ENCODE assay signal across 8 cellular contexts in the genomic region with DNA sequence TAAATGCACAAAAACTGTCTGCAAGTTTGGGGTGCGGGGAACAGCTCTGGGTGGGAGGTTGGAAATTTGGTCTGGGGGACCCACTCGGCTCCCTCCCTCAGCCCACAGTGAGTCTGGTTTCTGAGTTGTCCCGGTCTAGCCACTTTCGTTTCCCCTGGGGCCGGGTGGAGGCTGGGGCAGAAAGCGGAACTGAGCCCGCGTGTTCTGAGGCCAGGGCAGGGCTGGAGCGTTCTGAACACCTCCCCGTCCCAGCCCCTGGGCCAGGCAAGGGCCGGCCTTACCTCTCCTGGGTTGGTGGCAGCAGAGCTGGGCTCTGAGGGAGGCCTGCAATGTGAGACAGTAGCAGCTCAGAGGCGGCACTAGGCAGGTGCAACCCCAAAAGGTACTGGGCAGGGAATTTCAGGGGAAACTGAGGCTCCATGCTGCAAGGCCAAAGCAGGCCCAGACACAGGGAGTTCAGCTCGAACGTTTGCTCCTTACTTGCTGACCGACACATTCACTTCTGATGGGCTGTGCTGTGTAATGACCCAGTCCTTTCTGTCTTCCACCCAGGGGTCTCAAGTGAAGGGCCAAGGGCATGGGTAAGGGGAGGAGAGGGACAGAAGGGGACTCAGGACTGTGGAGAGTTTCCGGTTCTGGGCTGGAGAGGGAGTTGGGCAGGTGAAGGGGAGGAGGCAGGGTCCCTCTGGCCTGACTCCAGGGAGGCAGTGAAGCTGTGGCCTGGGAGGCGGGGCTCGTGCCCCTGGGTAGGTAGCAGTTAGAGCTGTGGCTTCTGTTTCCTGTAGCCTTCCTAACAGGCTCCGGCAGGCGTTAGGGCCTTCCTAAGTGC. TPM values are rescaled to one million over a fixed set of nuclear protein-coding genes. Genes with fewer than 3 reads are reported as not detected.
A peak's percentile ranks its signal among the peaks of the same experiment; 100 is the strongest.
DNase-seq lines count a peak whose midpoint lies in the region; ATAC-seq lines count a peak whose summit lies in the region.

No MANE protein-coding gene starts in this region.

- CTCF ChIA-PET in activated CD4-positive, alpha-beta T cell treated with anti-CD3 and anti-CD28 coated beads for 36 hours (lab: Charles Lee) = interaction anchor here (0.7 to 1.5 kb wide), 4 partner anchors 13 to 151 kb away, joined by 3 to 4 read pairs (median 3); no protein-coding TSS in a partner anchor

- H3K4me3 ChIP-seq in subcutaneous abdominal adipose tissue (ENCODE audit: low read depth in 1 of 5, low read length in 5 of 5) = peak overlapping the region; percentile 22 to 54 (median 29)

- H3K9me3 Mint-ChIP-seq in activated CD4-positive, alpha-beta T cell treated with anti-CD3 and anti-CD28 coated beads for 36 hours (ENCODE audit: low read depth) = no peaks in the 10 kb centered on the region

- H3K9ac ChIP-seq in subcutaneous abdominal adipose tissue (ENCODE audit: low read length in 5 of 5) = peak overlapping the region in 3 of 5 donors; percentile 25 to 40 (median 39)

- intact Hi-C loops in activated CD4-positive, alpha-beta T cell treated with anti-CD3 and anti-CD28 coated beads for 36 hours (cut with DNase I, micrococcal nuclease) = no loop called here

- H3K4me1 ChIP-seq in subcutaneous abdominal adipose tissue (ENCODE audit: control insufficient read depth in 5 of 5, insufficient read depth in 5 of 5, low read length in 5 of 5) = peaks cover 2 to 54% (median 26%) of the 10 kb centered on the region in 5 donors

- peaks cover 20% of the 10 kb centered on the region for H3K27me3 Mint-ChIP-seq in activated CD4-positive, alpha-beta T cell treated with anti-CD3 and anti-CD28 coated beads for 36 hours

- H3K4me1 Mint-ChIP-seq in activated CD4-positive, alpha-beta T cell treated with anti-CD3 and anti-CD28 coated beads for 36 hours = peaks cover 34% of the 10 kb centered on the region

- peak; percentile 20 for ATAC-seq in activated CD4-positive, alpha-beta T cell treated with anti-CD3 and anti-CD28 coated beads for 36 hours
- ATAC-seq in HG02610 (IDR thresholded peaks at IDR 0.05; ENCODE audit: unreplicated experiment) = peak; percentile 49

- peaks cover 3 to 19% (median 5%) of the 10 kb centered on the region in 5 donors for H3K27me3 ChIP-seq in subcutaneous abdominal adipose tissue (ENCODE audit: control insufficient read depth in 5 of 5, insufficient read depth in 4 of 5, low read length in 5 of 5)

- peak overlapping the region; percentile 41 for H3K27ac ChIP-seq in subcutaneous abdominal adipose tissue (ENCODE audit: low read depth, low read length)

- peaks cover 2% of the 10 kb centered on the region for H3K36me3 Mint-ChIP-seq in activated CD4-positive, alpha-beta T cell treated with anti-CD3 and anti-CD28 coated beads for 36 hours (ENCODE audit: low read depth)

- peak overlapping the region; percentile 87 for H3K4me3 Mint-ChIP-seq in activated CD4-positive, alpha-beta T cell treated with anti-CD3 and anti-CD28 coated beads for 36 hours

- no peaks in the 10 kb centered on the region for H3K9me3 ChIP-seq in subcutaneous abdominal adipose tissue (ENCODE audit: control insufficient read depth in 5 of 5, low read length in 5 of 5)

- peaks cover 0 to 6% (median 0%) of the 10 kb centered on the region in 5 donors for H3K36me3 ChIP-seq in subcutaneous abdominal adipose tissue (ENCODE audit: control insufficient read depth in 5 of 5, insufficient read depth in 5 of 5, low read length in 5 of 5)

- peak overlapping the region; percentile 28 for H3K27ac Mint-ChIP-seq in activated CD4-positive, alpha-beta T cell treated with anti-CD3 and anti-CD28 coated beads for 36 hours

- POLR2A ChIA-PET in activated CD4-positive, alpha-beta T cell treated with anti-CD3 and anti-CD28 coated beads for 36 hours (lab: Charles Lee) = no interaction called here

- DNase-seq in activated CD4-positive, alpha-beta T cell treated with anti-CD3 and anti-CD28 coated beads for 36 hours = peak; percentile 33
- DNase-seq in activated CD4-positive, alpha-beta T cell treated with anti-CD3 and anti-CD28 coated beads, Interleukin-2, amount 50 U/mL, for 48 hours = no peak
- peak; percentile 48 for DNase-seq in NCI-H510A (lab: John Stamatoyannopoulos, UW)
- DNase-seq in germinal center (ENCODE audit: low spot score) = peak; percentile 90
- DNase-seq in DMS 273 treated with DMSO at 0.1 percent for 48 hours (lab: John Stamatoyannopoulos, UW) = no peak
- DNase-seq in 8988T = no peak

RNA-seq across cellular contexts. Expression of a gene that starts 3.0 kb away (rescaled TPM):
- 1 to 10 TPM; 7.2 to 8.5 TPM for total RNA-seq in activated CD4-positive, alpha-beta T cell treated with anti-CD3 and anti-CD28 coated beads for 36 hours

RNA-seq across cellular contexts. Expression of a gene that starts 30.2 kb away (rescaled TPM):
- not detected for total RNA-seq in activated CD4-positive, alpha-beta T cell treated with anti-CD3 and anti-CD28 coated beads for 36 hours

Comparison
In these comparisons a context has a peak if more than half of its experiments do, and no peak if none do; other contexts are left out.
1. DNase-seq: peak in activated CD4-positive, alpha-beta T cell treated with anti-CD3 and anti-CD28 coated beads for 36 hours (single experiment), NCI-H510A (single experiment) and germinal center (single experiment); none in activated CD4-positive, alpha-beta T cell treated with anti-CD3 and anti-CD28 coated beads, Interleukin-2, amount 50 U/mL, for 48 hours (0 of 2), DMS 273 treated with DMSO at 0.1 percent for 48 hours (single experiment) and 8988T (single experiment).